13 cellular contexts compared by ENCODE assay signal in the genomic region with DNA sequence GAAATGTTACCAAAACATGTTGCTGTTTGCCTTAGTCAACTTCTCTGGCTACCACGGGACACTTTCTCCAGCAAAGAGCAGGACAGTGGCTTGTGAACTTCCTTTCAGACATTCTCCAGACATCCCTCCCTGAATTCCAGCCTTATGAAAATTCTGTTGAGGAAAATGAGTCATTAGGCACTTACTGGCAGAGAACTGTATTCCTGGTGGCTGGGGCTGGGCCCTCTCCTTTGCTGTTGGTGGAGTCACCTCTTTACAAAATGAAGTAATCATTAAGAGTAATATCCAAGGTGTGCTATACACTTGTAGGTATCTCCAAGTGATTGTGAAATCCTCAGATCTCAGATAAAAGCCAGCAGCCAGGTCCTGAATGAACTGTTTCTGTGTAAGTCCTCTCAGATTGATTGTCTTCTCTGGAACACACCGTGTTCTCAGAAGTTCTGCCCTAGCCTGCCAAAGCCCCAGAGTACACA. TPM values are rescaled to one million over a fixed set of nuclear protein-coding genes. Genes with fewer than 3 reads are reported as not detected.
DNase-seq lines count a peak whose midpoint lies in the region; ATAC-seq and TF ChIP-seq lines count a peak whose summit lies in the region.
"Had no signal": no experiment of that assay in that cellular context is flagged by ENCODE, and none has a peak within 500 bp of the region (broad histone marks: within the 10 kb centered on the region; RNA-seq: fewer than 3 reads in every experiment).

No MANE protein-coding gene starts in this region.

- no peaks in the 10 kb centered on the region for H3K36me3 Mint-ChIP-seq in natural killer cell

- no peak for TF ChIP-seq POLR2A in body of pancreas (IDR thresholded peaks at IDR 0.05)

- H3K27me3 Mint-ChIP-seq in natural killer cell (ENCODE audit: low read depth in 2 of 2) = peaks cover 17 to 48% of the 10 kb centered on the region in 2 donors

- ATAC-seq in body of pancreas (peak; percentile 52), natural killer cell (no peak)
- no peak for ATAC-seq in stimulated activated naive CD8-positive, alpha-beta T cell treated with anti-CD3 and anti-CD28 coated beads, Interleukin-15, Interleukin-2, amounts not matched to agents 100 U/mL and 50 U/mL, for 24 hours
- ATAC-seq: GM12878 had no signal

- H3K27me3 ChIP-seq in body of pancreas = no peaks in the 10 kb centered on the region
- no peaks in the 10 kb centered on the region for H3K27me3 ChIP-seq in smooth muscle cell (ENCODE audit: low read depth)
- H3K27me3 ChIP-seq: cardiac muscle cell, neutrophil had no signal

- DNase-seq in HCEC 1CT = peak; percentile 96
- peak in 2 of 4 donors; percentile 22 to 32 for DNase-seq in body of pancreas
- DNase-seq in hepatic stellate cell (ENCODE audit: low spot score) = peak; percentile 49
- DNase-seq in smooth muscle cell (lab: John Stamatoyannopoulos, UW; ENCODE audit: unreplicated experiment) = no peak
- no peak for DNase-seq in cortex of kidney (lab: John Stamatoyannopoulos, UW)
- no peak for DNase-seq in stimulated activated naive CD8-positive, alpha-beta T cell treated with anti-CD3 and anti-CD28 coated beads, Interleukin-15, Interleukin-2, amounts not matched to agents 100 U/mL and 50 U/mL, for 24 hours
- no peak for DNase-seq in natural killer cell
- no peak for DNase-seq in NCI-H128 (lab: John Stamatoyannopoulos, UW; ENCODE audit: unreplicated experiment)
- DNase-seq: NCI-H1092, T-helper 2 cell had no signal

- peaks cover 32% of the 10 kb centered on the region for H3F3A ChIP-seq in smooth muscle cell (ENCODE audit: low read depth)

- no peak overlapping the region for H2AFZ ChIP-seq in smooth muscle cell (ENCODE audit: low read depth)

- H3K79me2 ChIP-seq in smooth muscle cell (ENCODE audit: low read depth) = peaks cover 21% of the 10 kb centered on the region

- H3K4me3 ChIP-seq in body of pancreas = no peak overlapping the region
- H3K4me3 ChIP-seq in smooth muscle cell = peak overlapping the region; percentile 42
- H3K4me3 ChIP-seq: cardiac muscle cell, GM12878 had no signal

- peak overlapping the region; percentile 86 for H3K4me2 ChIP-seq in smooth muscle cell

- H3K4me1 Mint-ChIP-seq in natural killer cell = no peaks in the 10 kb centered on the region

- no peaks in the 10 kb centered on the region for H3K36me3 ChIP-seq in body of pancreas (replicated peaks in 1 of 2; ENCODE audit: insufficient read depth in 1 of 2, low read depth in 2 of 2)
- H3K36me3 ChIP-seq in smooth muscle cell (ENCODE audit: low read depth) = no peaks in the 10 kb centered on the region
- H3K36me3 ChIP-seq: cardiac muscle cell, neutrophil had no signal

- H3K27ac ChIP-seq in body of pancreas = peak overlapping the region in 1 of 4 donors; percentile 45
- H3K27ac ChIP-seq in smooth muscle cell (ENCODE audit: low read depth) = peak overlapping the region; percentile 99
- H3K27ac ChIP-seq: cardiac muscle cell, neutrophil had no signal

- H4K20me1 ChIP-seq in smooth muscle cell (ENCODE audit: low read depth) = no peaks in the 10 kb centered on the region

- no peak overlapping the region for H3K4me3 Mint-ChIP-seq in natural killer cell

- H3K4me1 ChIP-seq in body of pancreas = no peaks in the 10 kb centered on the region
- H3K4me1 ChIP-seq in smooth muscle cell (ENCODE audit: low read depth) = peaks cover 39% of the 10 kb centered on the region

- intact Hi-C loops in body of pancreas (cut with DNase I) = no loop called here
- intact Hi-C loops in natural killer cell (cut with micrococcal nuclease) = no loop called here

- 63 to 64% methylated on average over 2 of the region's 2 CpGs for WGBS in body of pancreas, 2 donors
- 3% methylated on average over 2 of the region's 2 CpGs for WGBS in smooth muscle cell (ENCODE audit: low lambda C conversion rate)

- peaks cover 0 to 2% of the 10 kb centered on the region in 2 donors for H3K9me3 Mint-ChIP-seq in natural killer cell

- TF ChIP-seq CTCF in body of pancreas (IDR thresholded peaks at IDR 0.05) (no peak), smooth muscle cell (IDR thresholded peaks at IDR 0.05; ENCODE audit: borderline replicate concordance, insufficient read depth, poor library complexity, severe bottlenecking) (no peak), natural killer cell (IDR thresholded peaks at IDR 0.05) (no peak)

- peaks cover 0 to 5% (median 0%) of the 10 kb centered on the region in 3 donors for H3K9me3 ChIP-seq in body of pancreas
- no peaks in the 10 kb centered on the region for H3K9me3 ChIP-seq in smooth muscle cell (replicated peaks; ENCODE audit: low read depth)
- H3K9me3 ChIP-seq: neutrophil had no signal

- peak overlapping the region; percentile 82 for H3K9ac ChIP-seq in smooth muscle cell (ENCODE audit: low read depth)

- H3K27ac Mint-ChIP-seq in natural killer cell = no peak overlapping the region

RNA-seq across cellular contexts. Expression of a gene that starts 1.4 kb away (rescaled TPM):
- total RNA-seq in body of pancreas = 1 to 10 TPM; 2.3 to 4.2 TPM
- 47.0 and 94.5 TPM in 2 replicates for total RNA-seq in smooth muscle cell
- polyA plus RNA-seq in smooth muscle cell = 22.3 and 29.6 TPM in 2 replicates
- not detected for total RNA-seq in natural killer cell
- total RNA-seq: cardiac muscle cell, GM12878 had no signal
- polyA plus RNA-seq: cardiac muscle cell had no signal

Comparison
In these comparisons a context has a peak if more than half of its experiments do, and no peak if none do; other contexts are left out.
1. DNase-seq: peak in HCEC 1CT (single experiment) and hepatic stellate cell (single experiment); none in smooth muscle cell (single experiment), cortex of kidney (single experiment), stimulated activated naive CD8-positive, alpha-beta T cell treated with anti-CD3 and anti-CD28 coated beads, Interleukin-15, Interleukin-2, amounts not matched to agents 100 U/mL and 50 U/mL, for 24 hours (single experiment), natural killer cell (single experiment) and NCI-H128 (single experiment).